In the genomic region with DNA sequence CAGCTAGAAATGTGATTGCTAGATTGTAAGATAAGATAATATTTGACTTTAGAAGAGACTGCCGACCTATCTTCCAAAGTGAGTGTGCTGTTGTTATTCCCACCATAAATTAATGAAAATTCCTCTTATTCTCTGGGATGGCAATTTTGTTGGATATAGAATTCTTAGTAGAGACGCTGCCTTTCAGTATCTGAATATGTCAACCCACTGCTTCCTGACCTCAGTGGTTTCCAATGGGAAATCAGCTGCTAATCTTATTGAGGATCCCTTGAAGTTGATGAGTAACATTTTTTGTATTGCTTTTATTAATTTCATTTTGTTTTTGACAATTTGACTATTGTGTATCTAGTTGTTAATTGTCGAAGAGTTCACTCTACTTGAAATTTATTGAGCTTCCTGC, we compare ENCODE assay signal across 6 cellular contexts.
"Had no signal": no experiment of that assay in that cellular context is flagged by ENCODE, and none has a peak within 500 bp of the region (broad histone marks: within the 10 kb centered on the region; RNA-seq: fewer than 3 reads in every experiment).

No MANE protein-coding gene starts in this region.

- H3K27ac ChIP-seq: HL-60 had no signal

- ATAC-seq: HepG2, K562 had no signal

- DNase-seq: IMR-90, KBM-7 had no signal

- H3K4me1 Mint-ChIP-seq: IgD-negative memory B cell had no signal

- H3K27ac Mint-ChIP-seq: IgD-negative memory B cell had no signal

- H3K4me3 ChIP-seq: K562 had no signal

- H3K36me3 Mint-ChIP-seq: IgD-negative memory B cell had no signal

- H3K4me3 Mint-ChIP-seq: IgD-negative memory B cell had no signal

- H3K27me3 Mint-ChIP-seq: IgD-negative memory B cell had no signal
